ENCODE assay signal across 1 cellular context in the genomic region with DNA sequence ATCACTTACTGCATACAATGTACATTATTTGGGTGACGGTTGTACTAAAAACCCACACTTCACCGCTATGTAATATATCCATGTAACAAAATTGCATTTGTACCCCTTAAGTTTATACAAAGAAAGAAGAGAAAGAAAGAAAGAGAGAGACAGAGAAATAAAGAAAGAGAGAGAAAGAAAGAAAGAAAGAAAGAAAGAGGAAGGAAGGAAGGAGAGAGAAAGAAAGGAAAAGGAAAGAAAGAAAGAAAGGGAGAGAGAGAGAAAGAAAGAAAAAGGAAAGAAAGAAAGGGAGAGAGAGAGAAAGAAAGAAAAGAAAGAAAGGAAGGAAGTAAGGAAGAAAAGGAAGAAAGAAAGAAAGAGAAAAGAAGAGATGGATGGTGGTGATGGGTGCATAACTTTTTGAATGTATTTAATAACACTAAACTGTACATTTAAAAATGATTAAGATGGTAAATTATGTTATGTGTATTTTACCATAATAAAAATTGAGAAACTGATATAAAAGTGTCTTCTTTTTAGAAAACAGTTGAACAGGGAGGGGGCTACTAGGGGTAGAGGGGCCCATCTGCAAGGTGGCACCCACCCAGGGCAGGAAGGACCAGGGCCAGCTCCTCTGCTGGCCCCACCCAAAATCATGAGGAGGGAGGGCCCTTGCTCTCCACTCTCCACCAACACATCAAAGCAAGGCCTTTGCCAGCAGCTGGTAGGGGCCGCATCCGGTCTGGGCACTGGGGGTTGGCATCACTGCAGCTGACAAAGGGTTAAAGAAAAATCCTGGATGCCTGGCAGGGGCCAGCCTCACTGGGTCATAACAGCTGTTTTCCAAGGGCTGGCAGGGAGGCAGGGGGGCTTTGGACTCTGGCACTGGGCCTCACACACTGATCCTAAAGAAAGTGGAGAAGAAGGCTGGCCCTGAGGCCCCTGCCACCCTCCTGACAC.
TF ChIP-seq lines count a peak whose summit lies in the region.

No MANE protein-coding gene starts in this region.

TF ChIP-seq in Ishikawa, 13 proteins besides CTCF, POLR2A, EP300 and RAD21:
- TF ChIP-seq, protein P1, sequence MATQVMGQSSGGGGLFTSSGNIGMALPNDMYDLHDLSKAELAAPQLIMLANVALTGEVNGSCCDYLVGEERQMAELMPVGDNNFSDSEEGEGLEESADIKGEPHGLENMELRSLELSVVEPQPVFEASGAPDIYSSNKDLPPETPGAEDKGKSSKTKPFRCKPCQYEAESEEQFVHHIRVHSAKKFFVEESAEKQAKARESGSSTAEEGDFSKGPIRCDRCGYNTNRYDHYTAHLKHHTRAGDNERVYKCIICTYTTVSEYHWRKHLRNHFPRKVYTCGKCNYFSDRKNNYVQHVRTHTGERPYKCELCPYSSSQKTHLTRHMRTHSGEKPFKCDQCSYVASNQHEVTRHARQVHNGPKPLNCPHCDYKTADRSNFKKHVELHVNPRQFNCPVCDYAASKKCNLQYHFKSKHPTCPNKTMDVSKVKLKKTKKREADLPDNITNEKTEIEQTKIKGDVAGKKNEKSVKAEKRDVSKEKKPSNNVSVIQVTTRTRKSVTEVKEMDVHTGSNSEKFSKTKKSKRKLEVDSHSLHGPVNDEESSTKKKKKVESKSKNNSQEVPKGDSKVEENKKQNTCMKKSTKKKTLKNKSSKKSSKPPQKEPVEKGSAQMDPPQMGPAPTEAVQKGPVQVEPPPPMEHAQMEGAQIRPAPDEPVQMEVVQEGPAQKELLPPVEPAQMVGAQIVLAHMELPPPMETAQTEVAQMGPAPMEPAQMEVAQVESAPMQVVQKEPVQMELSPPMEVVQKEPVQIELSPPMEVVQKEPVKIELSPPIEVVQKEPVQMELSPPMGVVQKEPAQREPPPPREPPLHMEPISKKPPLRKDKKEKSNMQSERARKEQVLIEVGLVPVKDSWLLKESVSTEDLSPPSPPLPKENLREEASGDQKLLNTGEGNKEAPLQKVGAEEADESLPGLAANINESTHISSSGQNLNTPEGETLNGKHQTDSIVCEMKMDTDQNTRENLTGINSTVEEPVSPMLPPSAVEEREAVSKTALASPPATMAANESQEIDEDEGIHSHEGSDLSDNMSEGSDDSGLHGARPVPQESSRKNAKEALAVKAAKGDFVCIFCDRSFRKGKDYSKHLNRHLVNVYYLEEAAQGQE (IDR thresholded peaks at IDR 0.05; ENCODE audit: low read depth) = peak; percentile 53
- no peak for TF ChIP-seq CEBPB (IDR thresholded peaks at IDR 0.05)
TF ChIP-seq in Ishikawa: peak in this region for 1.
